In the genomic region with DNA sequence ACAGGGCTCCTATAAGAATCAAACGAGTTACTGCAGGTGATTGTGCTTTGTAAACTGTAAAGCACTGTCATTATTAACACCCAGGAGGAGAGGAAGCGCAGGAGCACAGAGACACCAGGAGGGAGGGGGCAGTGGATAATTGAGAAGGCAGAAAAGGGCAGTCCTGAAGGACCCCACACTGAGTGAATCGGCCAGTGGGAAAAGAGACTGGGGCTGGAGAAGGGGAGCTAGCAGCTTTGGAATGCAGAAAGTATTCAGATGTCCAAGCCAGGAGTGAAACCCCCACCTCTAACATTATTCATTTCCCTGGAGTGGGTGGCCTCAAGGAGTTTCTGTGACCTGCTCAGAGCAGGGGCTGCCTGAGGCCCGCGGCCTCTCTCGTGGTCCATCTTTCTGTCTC, we compare ENCODE assay signal across 26 cellular contexts.
"Had no signal": no experiment of that assay in that cellular context is flagged by ENCODE, and none has a peak within 500 bp of the region (broad histone marks: within the 10 kb centered on the region; RNA-seq: fewer than 3 reads in every experiment).

No MANE protein-coding gene starts in this region.

- H3K27me3 Mint-ChIP-seq: activated naive CD8-positive, alpha-beta T cell; stimulated activated naive CD8-positive, alpha-beta T cell treated with anti-CD3 and anti-CD28 coated beads, Interleukin-15, amount 100 ng/mL, for 72 hours had no signal

- H3K27ac ChIP-seq: adrenal gland, breast epithelium, heart right ventricle, neutrophil, pancreas, psoas muscle, tibial artery had no signal

- H3K27ac Mint-ChIP-seq: activated B cell treated with CpG ODN at 0.5 μM for 24 hours; activated CD4-positive, alpha-beta T cell treated with anti-CD3 and anti-CD28 coated beads for 36 hours; activated naive CD8-positive, alpha-beta T cell; activated T-helper 2 cell treated with anti-CD3 and anti-CD28 coated beads, Interferon-gamma antibody, Interleukin-2, Interleukin-4, amounts not matched to agents 10 μg/mL and 5 μg/mL and 100 μg/mL, durations not matched to agents 14 hours and 24 hours and 36 hours; memory B cell; naive B cell; stimulated activated naive CD8-positive, alpha-beta T cell treated with anti-CD3 and anti-CD28 coated beads, Interleukin-15, amount 100 ng/mL, for 72 hours; T-cell; T-helper 2 cell treated with Interferon-gamma antibody and Interleukin-4, amounts not matched to agents 5 μg/mL and 100 μg/mL, for 36 hours had no signal

- H3K9me3 ChIP-seq: adrenal gland, breast epithelium, heart right ventricle, neutrophil, pancreas, psoas muscle, tibial artery had no signal

- H3K27me3 ChIP-seq: adrenal gland, breast epithelium, heart right ventricle, neutrophil, pancreas had no signal

- H3K36me3 Mint-ChIP-seq: activated naive CD8-positive, alpha-beta T cell; memory B cell; T-cell had no signal

- H3K4me1 Mint-ChIP-seq: activated B cell treated with CpG ODN at 0.5 μM for 24 hours; activated CD4-positive, alpha-beta T cell treated with anti-CD3 and anti-CD28 coated beads for 36 hours; central memory CD8-positive, alpha-beta T cell; memory B cell; naive B cell; stimulated activated naive CD8-positive, alpha-beta T cell treated with anti-CD3 and anti-CD28 coated beads, Interleukin-15, amount 100 ng/mL, for 72 hours; T-cell had no signal

- H3K4me3 ChIP-seq: adrenal gland, breast epithelium, heart right ventricle, pancreas, psoas muscle, tibial artery had no signal

- ATAC-seq: activated CD4-positive, alpha-beta T cell treated with anti-CD3 and anti-CD28 coated beads for 36 hours; activated T-cell treated with anti-CD3 and anti-CD28 coated beads, Interleukin-2, amount 50 U/mL, for 4 hours; heart right ventricle; left cardiac atrium; pancreas; psoas muscle; right cardiac atrium; stimulated activated naive CD8-positive, alpha-beta T cell treated with anti-CD3 and anti-CD28 coated beads, Interleukin-15, amount 100 ng/mL, for 72 hours; T-cell had no signal

- H3K4me1 ChIP-seq: breast epithelium, psoas muscle had no signal

- H3K4me3 Mint-ChIP-seq: activated B cell treated with CpG ODN at 0.5 μM for 24 hours; activated CD4-positive, alpha-beta T cell treated with anti-CD3 and anti-CD28 coated beads for 36 hours; activated naive CD8-positive, alpha-beta T cell; activated T-cell treated with anti-CD3 and anti-CD28 coated beads, Interleukin-2, amount 50 U/mL, for 4 hours; central memory CD8-positive, alpha-beta T cell; memory B cell; naive B cell; stimulated activated naive CD8-positive, alpha-beta T cell treated with anti-CD3 and anti-CD28 coated beads, Interleukin-15, amount 100 ng/mL, for 72 hours; T-cell; T-helper 2 cell treated with Interferon-gamma antibody and Interleukin-4, amounts not matched to agents 5 μg/mL and 100 μg/mL, for 36 hours had no signal

- H3K9me3 Mint-ChIP-seq: activated B cell treated with CpG ODN at 0.5 μM for 24 hours; activated T-cell treated with anti-CD3 and anti-CD28 coated beads, Interleukin-2, amount 50 U/mL, for 4 hours; activated T-helper 2 cell treated with anti-CD3 and anti-CD28 coated beads, Interferon-gamma antibody, Interleukin-2, Interleukin-4, amounts not matched to agents 10 μg/mL and 5 μg/mL and 100 μg/mL, durations not matched to agents 14 hours and 24 hours and 36 hours; central memory CD8-positive, alpha-beta T cell; memory B cell; stimulated activated naive CD8-positive, alpha-beta T cell treated with anti-CD3 and anti-CD28 coated beads, Interleukin-15, amount 100 ng/mL, for 72 hours; T-cell; T-helper 2 cell treated with Interferon-gamma antibody and Interleukin-4, amounts not matched to agents 5 μg/mL and 100 μg/mL, for 36 hours had no signal

- H3K36me3 ChIP-seq: adrenal gland, breast epithelium, heart right ventricle, neutrophil, pancreas, tibial artery had no signal

- DNase-seq: activated B cell treated with CpG ODN at 0.5 μM for 24 hours; activated CD4-positive, alpha-beta T cell treated with anti-CD3 and anti-CD28 coated beads for 36 hours; activated CD4-positive, alpha-beta T cell treated with anti-CD3 and anti-CD28 coated beads, Interleukin-2, amount 50 U/mL, for 48 hours; activated CD8-positive, alpha-beta memory T cell treated with anti-CD3 and anti-CD28 coated beads, Interleukin-2, amount 50 U/mL, for 48 hours; activated naive CD4-positive, alpha-beta T cell; activated T-cell treated with anti-CD3 and anti-CD28 coated beads, Interleukin-2, amount 50 U/mL, for 4 hours; adrenal gland; heart right ventricle; islet precursor cell; left cardiac atrium; naive B cell; psoas muscle; stimulated activated CD4-positive, alpha-beta T cell treated with anti-CD3 and anti-CD28 coated beads, Interleukin-12 subunit alpha, Interleukin-12 subunit beta, amount 100 ng/mL, for 4 hours; stimulated activated CD4-positive, alpha-beta T cell treated with anti-CD3 and anti-CD28 coated beads, Interleukin-1b, Interleukin-23, amount 100 ng/mL, for 48 hours; stimulated activated naive CD8-positive, alpha-beta T cell treated with anti-CD3 and anti-CD28 coated beads, Interleukin-15, amount 100 ng/mL, for 72 hours; T-cell; tibial artery had no signal
